In genomic region chr1:198157241-198157846, GRCh38 we compare ENCODE assay signal across 8 cellular contexts. TPM values are rescaled to one million over a fixed set of nuclear protein-coding genes. Genes with fewer than 3 reads are reported as not detected.
DNase-seq lines count a peak whose midpoint lies in the region; ATAC-seq and TF ChIP-seq lines count a peak whose summit lies in the region.

No MANE protein-coding gene starts in this region.

- H3F3A ChIP-seq in neural cell (ENCODE audit: insufficient read depth, low read length, poor library complexity, severe bottlenecking), result no peaks in the 10 kb centered on the region

- H4K20me1 ChIP-seq in neural cell (ENCODE audit: insufficient read depth), result no peaks in the 10 kb centered on the region

- TF ChIP-seq EP300 in neural cell (conservative IDR thresholded peaks at IDR 0.05; ENCODE audit: poor library complexity, severe bottlenecking), result no peak

- H3K9me3 ChIP-seq in ES-I3 (ENCODE audit: control insufficient read depth, insufficient read depth, low read length) (no peaks in the 10 kb centered on the region), HAP-1 (no peaks in the 10 kb centered on the region), neural cell (ENCODE audit: low read length) (no peaks in the 10 kb centered on the region)

- H3K9me2 ChIP-seq in neural cell (ENCODE audit: insufficient read depth, low read length), result no peaks in the 10 kb centered on the region

- H3K9ac ChIP-seq in ES-I3 (ENCODE audit: low read depth, low read length) (peak overlapping the region; percentile 68), neural cell (ENCODE audit: low read length) (peak overlapping the region; percentile 37)

- H3K4me1 ChIP-seq in ES-I3 (ENCODE audit: insufficient read depth, low read length) (peaks cover 9% of the 10 kb centered on the region), HAP-1 (peaks cover 23% of the 10 kb centered on the region)

- H2AFZ ChIP-seq in neural cell (ENCODE audit: low read depth, low read length), result peak overlapping the region; percentile 54

- DNase-seq in HAP-1 (ENCODE audit: low spot score in 2 of 2) (peak; percentile 90 to 93), M059J (ENCODE audit: low read depth) (peak; percentile 95), SIG-M5 (lab: John Stamatoyannopoulos, UW) (peak; percentile 16), activated gamma-delta T cell treated with Interleukin-2 at 50 U/mL for 16 hours (peak; percentile 75), fibroblast of villous mesenchyme (ENCODE audit: low read depth) (peak; percentile 97)
- peak; percentile 82 to 90 for DNase-seq in stimulated activated naive CD8-positive, alpha-beta T cell treated with anti-CD3 and anti-CD28 coated beads, Interleukin-15, amount 100 ng/mL, for 72 hours

- ATAC-seq in stimulated activated naive CD8-positive, alpha-beta T cell treated with anti-CD3 and anti-CD28 coated beads, Interleukin-15, amount 100 ng/mL, for 72 hours, result peak; percentile 68

- H3K9me3 Mint-ChIP-seq in stimulated activated naive CD8-positive, alpha-beta T cell treated with anti-CD3 and anti-CD28 coated beads, Interleukin-15, amount 100 ng/mL, for 72 hours, result no peaks in the 10 kb centered on the region

- no peaks in the 10 kb centered on the region for H3K27me3 Mint-ChIP-seq in stimulated activated naive CD8-positive, alpha-beta T cell treated with anti-CD3 and anti-CD28 coated beads, Interleukin-15, amount 100 ng/mL, for 72 hours

- no peak overlapping the region for H3K27ac ChIP-seq in neural cell (ENCODE audit: low read length)

- TF ChIP-seq CTCF in fibroblast of villous mesenchyme (IDR thresholded peaks at IDR 0.05; ENCODE audit: insufficient read depth, low read depth, low read length), result no peak
- no peak for TF ChIP-seq CTCF in neural cell (IDR thresholded peaks at IDR 0.05; ENCODE audit: poor library complexity, severe bottlenecking)

- H3K79me2 ChIP-seq in neural cell (replicated peaks; ENCODE audit: insufficient read depth, low read length), result peaks cover 25% of the 10 kb centered on the region

- TF ChIP-seq RAD21 in neural cell (conservative IDR thresholded peaks at IDR 0.05), result no peak

- H3K36me3 ChIP-seq in ES-I3 (ENCODE audit: insufficient read depth, low read length) (no peaks in the 10 kb centered on the region), HAP-1 (replicated peaks) (no peaks in the 10 kb centered on the region), neural cell (ENCODE audit: insufficient read depth, low read length) (no peaks in the 10 kb centered on the region)

- H3K4me3 ChIP-seq in HAP-1, result peak overlapping the region; percentile 62
- H3K4me3 ChIP-seq in fibroblast of villous mesenchyme (ENCODE audit: low read depth, low read length), result peak overlapping the region; percentile 83
- H3K4me3 ChIP-seq in neural cell (ENCODE audit: low read length), result peak overlapping the region; percentile 86

- H3K27me3 ChIP-seq in HAP-1 (ENCODE audit: low read depth) (no peaks in the 10 kb centered on the region), neural cell (ENCODE audit: insufficient read depth, low read depth, low read length) (no peaks in the 10 kb centered on the region)

- H3K4me3 Mint-ChIP-seq in stimulated activated naive CD8-positive, alpha-beta T cell treated with anti-CD3 and anti-CD28 coated beads, Interleukin-15, amount 100 ng/mL, for 72 hours, result peak overlapping the region; percentile 97 to 100

- H3K4me2 ChIP-seq in neural cell (ENCODE audit: low read length), result peak overlapping the region; percentile 73

- in situ Hi-C loops in HAP-1 (cut with MboI; ENCODE audit: low sequenced_read_pairs), result no loop called here

- peak overlapping the region; percentile 97 to 99 for H3K27ac Mint-ChIP-seq in stimulated activated naive CD8-positive, alpha-beta T cell treated with anti-CD3 and anti-CD28 coated beads, Interleukin-15, amount 100 ng/mL, for 72 hours

- H3K4me1 Mint-ChIP-seq in stimulated activated naive CD8-positive, alpha-beta T cell treated with anti-CD3 and anti-CD28 coated beads, Interleukin-15, amount 100 ng/mL, for 72 hours, result peaks cover 38% of the 10 kb centered on the region

TF ChIP-seq in neural cell, 6 proteins besides CTCF, POLR2A, EP300 and RAD21:
- TF ChIP-seq MXI1 (conservative IDR thresholded peaks at IDR 0.05; ENCODE audit: poor library complexity, severe bottlenecking) (peak; percentile 28), TAF1 (IDR thresholded peaks at IDR 0.05; ENCODE audit: low read depth) (no peak)

RNA-seq across cellular contexts. Expression of gene NEK7, which starts 0.5 kb away (rescaled TPM):
- total RNA-seq in M059J (2014; rRNA removed; shearing (Covaris generic)), result 181 and 192 TPM in 2 replicates
- 183 and 366 TPM in 2 replicates for total RNA-seq in fibroblast of villous mesenchyme
- polyA plus RNA-seq in neural cell, result 2.6 and 3.3 TPM in 2 replicates
- 11.2 and 12.6 TPM in 2 replicates for polyA minus RNA-seq in neural cell

Comparison
In these comparisons a context has a peak if more than half of its experiments do, and no peak if none do; other contexts are left out.
1. DNase-seq: peak in every context shown above with its lines; median percentile 97 in fibroblast of villous mesenchyme; 95 in M059J; 92 in HAP-1; 86 in stimulated activated naive CD8-positive, alpha-beta T cell treated with anti-CD3 and anti-CD28 coated beads, Interleukin-15, amount 100 ng/mL, for 72 hours; 75 in activated gamma-delta T cell treated with Interleukin-2 at 50 U/mL for 16 hours; 16 in SIG-M5.